7 cellular contexts compared by ENCODE assay signal in the genomic region with DNA sequence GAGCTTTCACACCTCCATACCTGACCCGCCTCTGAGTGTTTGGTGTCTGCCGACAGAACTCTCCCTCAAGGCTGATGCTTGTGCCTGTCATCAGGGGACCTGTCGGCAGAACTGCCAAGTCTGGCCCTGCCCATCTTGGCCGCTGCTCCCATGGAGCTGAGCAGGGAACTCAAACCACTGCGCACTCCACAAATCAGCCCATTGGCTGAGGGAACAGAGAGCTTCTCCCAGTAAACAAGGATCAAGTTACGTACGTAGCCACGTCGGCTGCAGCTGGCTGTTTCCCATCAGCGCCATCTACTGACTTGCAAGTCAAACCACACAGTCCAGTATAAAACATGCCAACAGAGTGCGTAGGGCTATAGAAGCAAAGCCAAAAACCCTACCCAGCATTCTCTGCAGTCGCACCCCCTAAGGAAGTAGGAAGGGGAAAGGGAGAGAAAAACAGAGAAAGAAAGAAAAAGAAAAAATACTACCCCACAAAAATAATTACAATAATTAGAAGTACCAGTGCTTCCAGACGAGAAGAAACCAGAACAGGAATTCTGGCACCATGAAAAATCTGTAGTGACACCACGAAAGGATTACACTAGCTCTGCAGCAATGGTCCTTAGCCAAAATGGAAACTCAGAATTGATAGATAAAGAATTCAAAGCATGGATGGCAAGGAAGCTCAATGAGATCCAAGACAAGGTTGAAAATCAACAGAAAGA. TPM values are rescaled to one million over a fixed set of nuclear protein-coding genes. Genes with fewer than 3 reads are reported as not detected.
DNase-seq lines count a peak whose midpoint lies in the region; ATAC-seq and TF ChIP-seq lines count a peak whose summit lies in the region.
"Had no signal": no experiment of that assay in that cellular context is flagged by ENCODE, and none has a peak within 500 bp of the region (broad histone marks: within the 10 kb centered on the region; RNA-seq: fewer than 3 reads in every experiment).

No MANE protein-coding gene starts in this region.

- no peaks in the 10 kb centered on the region for H3K9me3 ChIP-seq in RWPE2 (ENCODE audit: severe bottlenecking)

- H3K27me3 Mint-ChIP-seq in activated CD4-positive, alpha-beta T cell treated with anti-CD3 and anti-CD28 coated beads, Interleukin-2, amount 10 ng/mL, durations not matched to agents 7 days and 5 days: peaks cover 2% of the 10 kb centered on the region

- peaks cover 2% of the 10 kb centered on the region for H3K4me1 Mint-ChIP-seq in activated CD4-positive, alpha-beta T cell treated with anti-CD3 and anti-CD28 coated beads, Interleukin-2, amount 10 ng/mL, durations not matched to agents 7 days and 5 days
- H3K4me1 Mint-ChIP-seq: CD4-positive, alpha-beta memory T cell had no signal

- no peak overlapping the region for H3K4me3 ChIP-seq in RWPE2 (ENCODE audit: severe bottlenecking)

- no peaks in the 10 kb centered on the region for H3K36me3 ChIP-seq in RWPE2 (ENCODE audit: low read depth)

- peak; percentile 18 for DNase-seq in activated CD4-positive, alpha-beta T cell treated with anti-CD3 and anti-CD28 coated beads, Interleukin-2, amount 10 ng/mL, durations not matched to agents 7 days and 5 days
- no peak for DNase-seq in activated CD4-positive, alpha-beta T cell treated with anti-CD3 and anti-CD28 coated beads for 4 hours
- DNase-seq in RWPE2 (ENCODE audit: low spot score): peak; percentile 57
- DNase-seq in hepatic stellate cell (ENCODE audit: low spot score): peak; percentile 5

- CTCF ChIA-PET in activated CD4-positive, alpha-beta T cell treated with anti-CD3 and anti-CD28 coated beads, Interleukin-2, amount 10 ng/mL, durations not matched to agents 7 days and 5 days (lab: Charles Lee): no interaction called here

- no peak overlapping the region for H3K4me3 Mint-ChIP-seq in activated CD4-positive, alpha-beta T cell treated with anti-CD3 and anti-CD28 coated beads, Interleukin-2, amount 10 ng/mL, durations not matched to agents 7 days and 5 days

- H3K4me1 ChIP-seq in RWPE2 (ENCODE audit: insufficient read depth, poor library complexity, severe bottlenecking): no peaks in the 10 kb centered on the region

- ATAC-seq in RWPE2 (ENCODE audit: low read depth) (peak; percentile 94), GM18519 (IDR thresholded peaks at IDR 0.05; ENCODE audit: low FRiP score, unreplicated experiment) (no peak), HG02588 (IDR thresholded peaks at IDR 0.05; ENCODE audit: unreplicated experiment) (no peak)

- H3K9me3 Mint-ChIP-seq in activated CD4-positive, alpha-beta T cell treated with anti-CD3 and anti-CD28 coated beads, Interleukin-2, amount 10 ng/mL, durations not matched to agents 7 days and 5 days: no peaks in the 10 kb centered on the region

- H3K36me3 Mint-ChIP-seq in activated CD4-positive, alpha-beta T cell treated with anti-CD3 and anti-CD28 coated beads, Interleukin-2, amount 10 ng/mL, durations not matched to agents 7 days and 5 days (ENCODE audit: low read depth): no peaks in the 10 kb centered on the region
- H3K36me3 Mint-ChIP-seq: CD4-positive, alpha-beta memory T cell had no signal

- no peak overlapping the region for H3K27ac Mint-ChIP-seq in activated CD4-positive, alpha-beta T cell treated with anti-CD3 and anti-CD28 coated beads, Interleukin-2, amount 10 ng/mL, durations not matched to agents 7 days and 5 days
- H3K27ac Mint-ChIP-seq: CD4-positive, alpha-beta memory T cell had no signal

- peak; percentile 78 for TF ChIP-seq CTCF in RWPE2 (IDR thresholded peaks at IDR 0.05; ENCODE audit: poor library complexity, severe bottlenecking)

- POLR2A ChIA-PET in activated CD4-positive, alpha-beta T cell treated with anti-CD3 and anti-CD28 coated beads, Interleukin-2, amount 10 ng/mL, durations not matched to agents 7 days and 5 days (lab: Charles Lee): no interaction called here

- peaks cover 10% of the 10 kb centered on the region for H3K27me3 ChIP-seq in RWPE2 (ENCODE audit: insufficient read depth, poor library complexity, severe bottlenecking)

- no peak overlapping the region for H3K27ac ChIP-seq in RWPE2 (ENCODE audit: poor library complexity, severe bottlenecking)

RNA-seq across cellular contexts. Expression of gene KRTAP13-1, which starts 13.1 kb away (rescaled TPM):
- total RNA-seq in activated CD4-positive, alpha-beta T cell treated with anti-CD3 and anti-CD28 coated beads, Interleukin-2, amount 10 ng/mL, durations not matched to agents 7 days and 5 days: not detected
- total RNA-seq: CD4-positive, alpha-beta memory T cell had no signal

RNA-seq across cellular contexts. Expression of gene KRTAP13-3, which starts 16.8 kb away (rescaled TPM):
- not detected for total RNA-seq in activated CD4-positive, alpha-beta T cell treated with anti-CD3 and anti-CD28 coated beads, Interleukin-2, amount 10 ng/mL, durations not matched to agents 7 days and 5 days
- total RNA-seq: CD4-positive, alpha-beta memory T cell had no signal

RNA-seq across cellular contexts. Expression of gene KRTAP13-4, which starts 21.1 kb away (rescaled TPM):
- total RNA-seq in activated CD4-positive, alpha-beta T cell treated with anti-CD3 and anti-CD28 coated beads, Interleukin-2, amount 10 ng/mL, durations not matched to agents 7 days and 5 days: not detected
- total RNA-seq: CD4-positive, alpha-beta memory T cell had no signal

RNA-seq across cellular contexts. Expression of gene KRTAP15-1, which starts 31.1 kb away (rescaled TPM):
- not detected for total RNA-seq in activated CD4-positive, alpha-beta T cell treated with anti-CD3 and anti-CD28 coated beads, Interleukin-2, amount 10 ng/mL, durations not matched to agents 7 days and 5 days
- total RNA-seq: CD4-positive, alpha-beta memory T cell had no signal

RNA-seq across cellular contexts. Expression of gene KRTAP13-2, which starts 36.9 kb away (rescaled TPM):
- total RNA-seq in activated CD4-positive, alpha-beta T cell treated with anti-CD3 and anti-CD28 coated beads, Interleukin-2, amount 10 ng/mL, durations not matched to agents 7 days and 5 days: not detected
- total RNA-seq: CD4-positive, alpha-beta memory T cell had no signal

Comparison
In these comparisons a context has a peak if more than half of its experiments do, and no peak if none do; other contexts are left out.
1. DNase-seq: peak in activated CD4-positive, alpha-beta T cell treated with anti-CD3 and anti-CD28 coated beads, Interleukin-2, amount 10 ng/mL, durations not matched to agents 7 days and 5 days (single experiment), RWPE2 (single experiment) and hepatic stellate cell (single experiment); none in activated CD4-positive, alpha-beta T cell treated with anti-CD3 and anti-CD28 coated beads for 4 hours (0 of 2).